ENCODE assay signal across 9 cellular contexts in genomic region chr10:75407296-75407715, GRCh38. TPM values are rescaled to one million over a fixed set of nuclear protein-coding genes. Genes with fewer than 3 reads are reported as not detected.
A peak's percentile ranks its signal among the peaks of the same experiment; 100 is the strongest.
DNase-seq lines count a peak whose midpoint lies in the region; ATAC-seq, FAIRE-seq and TF ChIP-seq lines count a peak whose summit lies in the region.
"Had no signal": no experiment of that assay in that cellular context is flagged by ENCODE, and none has a peak within 500 bp of the region (broad histone marks: within the 10 kb centered on the region; RNA-seq: fewer than 3 reads in every experiment).

No MANE protein-coding gene starts in this region.

- WGBS in mesenchymal stem cell = 9% methylated on average over 33 of the region's 33 CpGs

- no peaks in the 10 kb centered on the region for H3K9me3 Mint-ChIP-seq in activated T-cell treated with anti-CD3 and anti-CD28 coated beads, Interleukin-2, amount 50 U/mL, for 4 hours

- H3K9me3 ChIP-seq in mesenchymal stem cell (ENCODE audit: control insufficient read depth, low read length) (no peaks in the 10 kb centered on the region), thoracic aorta (no peaks in the 10 kb centered on the region), BE2C (no peaks in the 10 kb centered on the region)

- TF ChIP-seq CTCF in bronchial epithelial cell (IDR thresholded peaks at IDR 0.05; ENCODE audit: insufficient read depth, low read length, severe bottlenecking) (no peak), thoracic aorta (IDR thresholded peaks at IDR 0.05) (no peak), BE2C (IDR thresholded peaks at IDR 0.05; ENCODE audit: low read depth, low read length) (no peak)

- H3K79me1 ChIP-seq in mesenchymal stem cell (replicated peaks; ENCODE audit: low read length, poor library complexity, severe bottlenecking) = no peaks in the 10 kb centered on the region

- H2AFZ ChIP-seq in mesenchymal stem cell (ENCODE audit: low read depth, low read length) = no peak overlapping the region

- no peak overlapping the region for H4K91ac ChIP-seq in mesenchymal stem cell (ENCODE audit: low read length)

- no peak overlapping the region for H2BK5ac ChIP-seq in mesenchymal stem cell (ENCODE audit: low read depth, low read length, poor library complexity, severe bottlenecking)

- H3K4me3 ChIP-seq in bronchial epithelial cell (ENCODE audit: low read depth, low read length) (peak overlapping the region; percentile 75), mesenchymal stem cell (ENCODE audit: insufficient read depth in 1 of 2, low read depth in 1 of 2, low read length in 2 of 2) (peak overlapping the region in 1 of 2 experiments; percentile 90), thoracic aorta (peak overlapping the region; percentile 94), BE2C (ENCODE audit: low read depth, low read length) (no peak overlapping the region)

- no peaks in the 10 kb centered on the region for H3K36me3 ChIP-seq in bronchial epithelial cell (ENCODE audit: control insufficient read depth, insufficient read depth, low read length)
- H3K36me3 ChIP-seq in mesenchymal stem cell (ENCODE audit: control insufficient read depth in 1 of 2, insufficient read depth in 2 of 2, low read depth in 1 of 2, low read length in 2 of 2) = peaks cover 3 to 6% of the 10 kb centered on the region in 2 experiments
- H3K36me3 ChIP-seq in thoracic aorta = no peaks in the 10 kb centered on the region
- H3K36me3 ChIP-seq in BE2C = no peaks in the 10 kb centered on the region

- peak overlapping the region; percentile 45 for H4K8ac ChIP-seq in mesenchymal stem cell (ENCODE audit: low read length)

- peak overlapping the region in 1 of 2 experiments; percentile 66 for H3K14ac ChIP-seq in mesenchymal stem cell (ENCODE audit: low read length in 2 of 2)

- no peaks in the 10 kb centered on the region for H3K36me3 Mint-ChIP-seq in activated T-cell treated with anti-CD3 and anti-CD28 coated beads, Interleukin-2, amount 50 U/mL, for 4 hours (ENCODE audit: insufficient read depth)

- peak overlapping the region; percentile 7 for H3K4me2 ChIP-seq in mesenchymal stem cell (ENCODE audit: low read length, poor library complexity, severe bottlenecking)

- peak overlapping the region in 1 of 2 experiments; percentile 75 for H3K4ac ChIP-seq in mesenchymal stem cell (ENCODE audit: low read depth in 1 of 2, low read length in 2 of 2)

- no peaks in the 10 kb centered on the region for H3K27me3 ChIP-seq in bronchial epithelial cell (ENCODE audit: control insufficient read depth, insufficient read depth, low read length)
- H3K27me3 ChIP-seq in mesenchymal stem cell (ENCODE audit: control insufficient read depth in 1 of 2, insufficient read depth in 1 of 2, low read length in 2 of 2) = peaks cover 0 to 89% of the 10 kb centered on the region in 2 experiments
- no peaks in the 10 kb centered on the region for H3K27me3 ChIP-seq in thoracic aorta (replicated peaks; ENCODE audit: insufficient read depth)
- peaks cover 49% of the 10 kb centered on the region for H3K27me3 ChIP-seq in BE2C
- H3K27me3 ChIP-seq: foreskin keratinocyte had no signal

- no peak for ATAC-seq in activated T-cell treated with anti-CD3 and anti-CD28 coated beads, Interleukin-2, amount 50 U/mL, for 4 hours
- no peak for ATAC-seq in thoracic aorta (ENCODE audit: insufficient number of reproducible peaks, low FRiP score, low read depth)
- ATAC-seq in HG03159 (IDR thresholded peaks at IDR 0.05; ENCODE audit: unreplicated experiment) = no peak
- ATAC-seq in HG02840 (IDR thresholded peaks at IDR 0.05; ENCODE audit: low FRiP score, unreplicated experiment) = no peak
- ATAC-seq: foreskin keratinocyte had no signal

- no peak overlapping the region for H2BK120ac ChIP-seq in mesenchymal stem cell (ENCODE audit: low read depth, low read length)

- no peak overlapping the region for H2AK5ac ChIP-seq in mesenchymal stem cell (ENCODE audit: low read length, severe bottlenecking)

- DNase-seq in activated T-cell treated with anti-CD3 and anti-CD28 coated beads, Interleukin-2, amount 50 U/mL, for 4 hours = no peak
- no peak for DNase-seq in activated T-cell treated with anti-CD3 and anti-CD28 coated beads, Interleukin-2, amount 50 U/mL, for 48 hours
- DNase-seq in bronchial epithelial cell (ENCODE audit: low read depth) (no peak), mesenchymal stem cell (no peak), thoracic aorta (ENCODE audit: low spot score) (no peak), BE2C (no peak)

- H2BK15ac ChIP-seq in mesenchymal stem cell (ENCODE audit: low read depth, poor library complexity, severe bottlenecking) = peak overlapping the region; percentile 15

- H3K23ac ChIP-seq in mesenchymal stem cell (ENCODE audit: low read length in 2 of 2) = peak overlapping the region in 1 of 2 experiments; percentile 25

- H3K4me1 ChIP-seq in mesenchymal stem cell (ENCODE audit: control insufficient read depth, insufficient read depth, low read depth, low read length) = peaks cover 45% of the 10 kb centered on the region
- H3K4me1 ChIP-seq in thoracic aorta (ENCODE audit: control insufficient read depth in 1 of 2, low read depth in 2 of 2) = peaks cover 2 to 29% of the 10 kb centered on the region in 2 donors
- no peaks in the 10 kb centered on the region; the same call in 1 of the 2 replicates for H3K4me1 ChIP-seq in BE2C

- H3K4me1 Mint-ChIP-seq in activated T-cell treated with anti-CD3 and anti-CD28 coated beads, Interleukin-2, amount 50 U/mL, for 4 hours (ENCODE audit: low read depth) = peaks cover 38% of the 10 kb centered on the region

- peaks cover 71% of the 10 kb centered on the region for H3K27me3 Mint-ChIP-seq in activated T-cell treated with anti-CD3 and anti-CD28 coated beads, Interleukin-2, amount 50 U/mL, for 4 hours (ENCODE audit: low read depth)

- H3K4me3 Mint-ChIP-seq in activated T-cell treated with anti-CD3 and anti-CD28 coated beads, Interleukin-2, amount 50 U/mL, for 4 hours = peak overlapping the region; percentile 54

- H3K18ac ChIP-seq in mesenchymal stem cell (ENCODE audit: low read depth in 1 of 2, low read length in 2 of 2) = peak overlapping the region; percentile 44 to 58

- H3K27ac ChIP-seq in mesenchymal stem cell (ENCODE audit: low read length, poor library complexity, severe bottlenecking) = no peak overlapping the region
- H3K27ac ChIP-seq in thoracic aorta = peak overlapping the region; percentile 95
- H3K27ac ChIP-seq: foreskin keratinocyte had no signal

- no peak for FAIRE-seq in bronchial epithelial cell (lab: Jason Lieb, UNC)

- peak overlapping the region; percentile 100 for H3K9ac ChIP-seq in mesenchymal stem cell (ENCODE audit: low read length)

- H2BK12ac ChIP-seq in mesenchymal stem cell (ENCODE audit: low read length in 2 of 2) = peak overlapping the region; percentile 56 to 95

RNA-seq across cellular contexts. Expression of gene ZNF503, which starts 5.7 kb away (rescaled TPM):
- total RNA-seq in activated T-cell treated with anti-CD3 and anti-CD28 coated beads, Interleukin-2, amount 50 U/mL, for 4 hours = under 1 TPM; 0.16 to 0.30 (median 0.27) TPM
- total RNA-seq in bronchial epithelial cell = 2.1 and 2.6 TPM in 2 replicates
- polyA plus RNA-seq in mesenchymal stem cell (2013, experiment 1 of 2) = 110 TPM
- polyA plus RNA-seq in mesenchymal stem cell (2013, experiment 2 of 2) = 112 TPM
- total RNA-seq in thoracic aorta = 10 to 100 TPM; 28.8 to 42.3 TPM
- 21.6 TPM for polyA plus RNA-seq in BE2C (2012; ENCODE audit: insufficient read depth, insufficient read length, low read depth)

RNA-seq across cellular contexts. Expression of gene LRMDA, which starts 24.1 kb away (rescaled TPM):
- total RNA-seq in activated T-cell treated with anti-CD3 and anti-CD28 coated beads, Interleukin-2, amount 50 U/mL, for 4 hours = not detected
- total RNA-seq in bronchial epithelial cell = 1.6 and 3.1 TPM in 2 replicates
- polyA plus RNA-seq in mesenchymal stem cell (2013, experiment 1 of 2) = 3.8 TPM
- 5.7 TPM for polyA plus RNA-seq in mesenchymal stem cell (2013, experiment 2 of 2)
- 10 to 100 TPM in 1 of 2 donors, 1 to 10 TPM in 1; 8.3 to 36.6 TPM for total RNA-seq in thoracic aorta
- polyA plus RNA-seq in BE2C (2012; ENCODE audit: insufficient read depth, insufficient read length, low read depth) = 1.4 TPM
- total RNA-seq: foreskin keratinocyte had no signal
- polyA plus RNA-seq: foreskin keratinocyte had no signal
